ENCODE assay signal across 1 cellular context in genomic region chr1:66434096-66434495, GRCh38.
TF ChIP-seq lines count a peak whose summit lies in the region.

No MANE protein-coding gene starts in this region.

TF ChIP-seq in IMR-90, 13 proteins besides CTCF, POLR2A, EP300 and RAD21 (continued from another document):
- TF ChIP-seq CEBPB (IDR thresholded peaks at IDR 0.05; ENCODE audit: low read depth, low read length) (peak; percentile 82), FOS (IDR thresholded peaks at IDR 0.05; ENCODE audit: low read depth, low read length) (no peak)
TF ChIP-seq in IMR-90: peak in this region for 1.
